ENCODE assay signal across 15 cellular contexts in genomic region chr14:90548455-90548854, GRCh38.
"Had no signal": no experiment of that assay in that cellular context is flagged by ENCODE, and none has a peak within 500 bp of the region (broad histone marks: within the 10 kb centered on the region; RNA-seq: fewer than 3 reads in every experiment).

No MANE protein-coding gene starts in this region.

- H3K4me3 ChIP-seq: breast epithelium, esophagus squamous epithelium, prostate gland had no signal

- H3K27me3 ChIP-seq: breast epithelium, esophagus squamous epithelium had no signal

- H3K9me3 ChIP-seq: breast epithelium, esophagus squamous epithelium, prostate gland had no signal

- H3K27ac ChIP-seq: breast epithelium, esophagus squamous epithelium, prostate gland had no signal

- H3K36me3 Mint-ChIP-seq: activated naive CD8-positive, alpha-beta T cell treated with anti-CD3 and anti-CD28 coated beads for 36 hours; naive thymus-derived CD8-positive, alpha-beta T cell had no signal

- H3K4me1 ChIP-seq: breast epithelium, prostate gland had no signal

- ATAC-seq: left colon; naive thymus-derived CD8-positive, alpha-beta T cell; stimulated activated naive CD8-positive, alpha-beta T cell treated with anti-CD3 and anti-CD28 coated beads, Interleukin-15, Interleukin-2, amounts not matched to agents 100 U/mL and 50 U/mL, for 24 hours had no signal

- H3K4me3 Mint-ChIP-seq: activated naive CD8-positive, alpha-beta T cell treated with anti-CD3 and anti-CD28 coated beads for 36 hours; naive thymus-derived CD8-positive, alpha-beta T cell had no signal

- H3K9me3 Mint-ChIP-seq: activated naive CD8-positive, alpha-beta T cell treated with anti-CD3 and anti-CD28 coated beads for 36 hours had no signal

- DNase-seq: activated CD4-positive, CD25-positive, alpha-beta regulatory T cell; activated effector memory CD4-positive, alpha-beta T cell treated with anti-CD3 and anti-CD28 coated beads, Interleukin-2, amount 50 U/mL, for 16 hours; activated naive CD8-positive, alpha-beta T cell treated with anti-CD3 and anti-CD28 coated beads for 36 hours; anterior cingulate cortex; esophagus squamous epithelium; foreskin fibroblast; left colon; naive thymus-derived CD8-positive, alpha-beta T cell; nucleus accumbens; stimulated activated CD4-positive, alpha-beta T cell treated with anti-CD3 and anti-CD28 coated beads, Interleukin-4, amount 100 ng/mL, for 1 hour; stimulated activated CD8-positive, alpha-beta memory T cell treated with anti-CD3 and anti-CD28 coated beads, Interleukin-4, amount 100 ng/mL, for 48 hours; stimulated activated naive CD8-positive, alpha-beta T cell treated with anti-CD3 and anti-CD28 coated beads, Interleukin-15, Interleukin-2, amounts not matched to agents 100 U/mL and 50 U/mL, for 24 hours; T-helper 2 cell had no signal

- H3K4me1 Mint-ChIP-seq: activated naive CD8-positive, alpha-beta T cell treated with anti-CD3 and anti-CD28 coated beads for 36 hours; naive thymus-derived CD8-positive, alpha-beta T cell had no signal

- H3K36me3 ChIP-seq: breast epithelium, esophagus squamous epithelium, prostate gland had no signal

- H3K27ac Mint-ChIP-seq: activated naive CD8-positive, alpha-beta T cell treated with anti-CD3 and anti-CD28 coated beads for 36 hours; naive thymus-derived CD8-positive, alpha-beta T cell had no signal

- H3K27me3 Mint-ChIP-seq: activated naive CD8-positive, alpha-beta T cell treated with anti-CD3 and anti-CD28 coated beads for 36 hours; naive thymus-derived CD8-positive, alpha-beta T cell had no signal
